ENCODE assay signal across 24 cellular contexts in genomic region chr3:12027199-12027598, GRCh38. TPM values are rescaled to one million over a fixed set of nuclear protein-coding genes. Genes with fewer than 3 reads are reported as not detected.
"Had no signal": no experiment of that assay in that cellular context is flagged by ENCODE, and none has a peak within 500 bp of the region (broad histone marks: within the 10 kb centered on the region; RNA-seq: fewer than 3 reads in every experiment).

No MANE protein-coding gene starts in this region.

- H3K27ac Mint-ChIP-seq: immature natural killer cell; naive thymus-derived CD8-positive, alpha-beta T cell; nephron; neural progenitor cell; stimulated activated memory B cell treated with anti-CD40 and anti-IgM and Interleukin-4, amounts not matched to agents 10 μg/mL and 1 μg/mL and 100 μg/mL, for 72 hours; stimulated activated naive CD8-positive, alpha-beta T cell treated with anti-CD3 and anti-CD28 coated beads, Interleukin-15, amount 100 ng/mL, for 72 hours; type B pancreatic cell had no signal

- H3K36me3 Mint-ChIP-seq: immature natural killer cell; naive thymus-derived CD8-positive, alpha-beta T cell; neural progenitor cell; stimulated activated memory B cell treated with anti-CD40 and anti-IgM and Interleukin-4, amounts not matched to agents 10 μg/mL and 1 μg/mL and 100 μg/mL, for 72 hours; type B pancreatic cell had no signal

- DNase-seq: hypothalamus; immature natural killer cell; kidney; left colon; left lung; lower lobe of right lung; mammary epithelial cell; mesenchymal stem cell; naive thymus-derived CD8-positive, alpha-beta T cell; occipital lobe; right lobe of liver; stimulated activated CD4-positive, alpha-beta T cell treated with anti-CD3 and anti-CD28 coated beads, Interleukin-1b, Interleukin-23, amount 100 ng/mL, for 48 hours; stimulated activated CD4-positive, alpha-beta T cell treated with anti-CD3 and anti-CD28 coated beads, Interleukin-2, amount 100 ng/mL, for 48 hours; stimulated activated CD4-positive, alpha-beta T cell treated with anti-CD3 and anti-CD28 coated beads, Interleukin-4, amount 100 ng/mL, for 4 hours; stimulated activated CD8-positive, alpha-beta memory T cell treated with anti-CD3 and anti-CD28 coated beads, Interleukin-4, amount 100 ng/mL, for 48 hours; stimulated activated naive CD4-positive, alpha-beta T cell treated with Interleukin-2 at 50 U/mL for 16 hours; stimulated activated naive CD8-positive, alpha-beta T cell treated with anti-CD3 and anti-CD28 coated beads, Interleukin-15, amount 100 ng/mL, for 72 hours; substantia nigra; uterus had no signal

- H3K4me1 Mint-ChIP-seq: immature natural killer cell; naive thymus-derived CD8-positive, alpha-beta T cell; nephron; stimulated activated memory B cell treated with anti-CD40 and anti-IgM and Interleukin-4, amounts not matched to agents 10 μg/mL and 1 μg/mL and 100 μg/mL, for 72 hours; stimulated activated naive CD8-positive, alpha-beta T cell treated with anti-CD3 and anti-CD28 coated beads, Interleukin-15, amount 100 ng/mL, for 72 hours had no signal

- ATAC-seq: left colon; left lung; lower lobe of right lung; naive thymus-derived CD8-positive, alpha-beta T cell; right lobe of liver; stimulated activated memory B cell treated with anti-CD40 and anti-IgM and Interleukin-4, amounts not matched to agents 10 μg/mL and 1 μg/mL and 100 μg/mL, for 72 hours; stimulated activated naive CD8-positive, alpha-beta T cell treated with anti-CD3 and anti-CD28 coated beads, Interleukin-15, amount 100 ng/mL, for 72 hours had no signal

- H3K9me3 Mint-ChIP-seq: stimulated activated memory B cell treated with anti-CD40 and anti-IgM and Interleukin-4, amounts not matched to agents 10 μg/mL and 1 μg/mL and 100 μg/mL, for 72 hours; stimulated activated naive CD8-positive, alpha-beta T cell treated with anti-CD3 and anti-CD28 coated beads, Interleukin-15, amount 100 ng/mL, for 72 hours; type B pancreatic cell had no signal

- H3K4me3 Mint-ChIP-seq: immature natural killer cell; naive thymus-derived CD8-positive, alpha-beta T cell; nephron; neural progenitor cell; stimulated activated memory B cell treated with anti-CD40 and anti-IgM and Interleukin-4, amounts not matched to agents 10 μg/mL and 1 μg/mL and 100 μg/mL, for 72 hours; stimulated activated naive CD8-positive, alpha-beta T cell treated with anti-CD3 and anti-CD28 coated beads, Interleukin-15, amount 100 ng/mL, for 72 hours; type B pancreatic cell had no signal

RNA-seq across cellular contexts. Expression of gene SYN2, which starts 23.0 kb away (rescaled TPM):
- total RNA-seq: liver; naive thymus-derived CD8-positive, alpha-beta T cell; right lobe of liver had no signal
